29 cellular contexts compared by ENCODE assay signal in genomic region chr17:61470530-61471136, GRCh38. TPM values are rescaled to one million over a fixed set of nuclear protein-coding genes. Genes with fewer than 3 reads are reported as not detected.
DNase-seq lines count a peak whose midpoint lies in the region; ATAC-seq, FAIRE-seq and TF ChIP-seq lines count a peak whose summit lies in the region.
"Had no signal": no experiment of that assay in that cellular context is flagged by ENCODE, and none has a peak within 500 bp of the region (broad histone marks: within the 10 kb centered on the region; RNA-seq: fewer than 3 reads in every experiment).

No MANE protein-coding gene starts in this region.

- H3K36me3 ChIP-seq in HCT116 (ENCODE audit: control insufficient read depth in 1 of 2, insufficient read depth in 2 of 2, low read length in 2 of 2) (no peaks in the 10 kb centered on the region), osteoblast (ENCODE audit: insufficient read depth, low read length) (no peaks in the 10 kb centered on the region)
- H3K36me3 ChIP-seq: BLaER1 had no signal

- no peak overlapping the region for H3K27ac ChIP-seq in A549
- H3K27ac ChIP-seq in HCT116 (ENCODE audit: low read depth, low read length): no peak overlapping the region
- H3K27ac ChIP-seq in osteoblast (ENCODE audit: low read depth, low read length): no peak overlapping the region
- H3K27ac ChIP-seq: BLaER1, HL-60, SK-N-MC had no signal

- TF ChIP-seq EP300 in A549 (IDR thresholded peaks at IDR 0.05): no peak

- H3K27ac Mint-ChIP-seq in progenitor cell of endocrine pancreas (no peak overlapping the region), immature natural killer cell (no peak overlapping the region)
- H3K27ac Mint-ChIP-seq: T-helper 2 cell treated with Interferon-gamma antibody and Interleukin-4, amounts not matched to agents 5 μg/mL and 100 μg/mL, for 36 hours had no signal

- H3K9me3 ChIP-seq in A549 (no peaks in the 10 kb centered on the region), HCT116 (ENCODE audit: control insufficient read depth in 1 of 2, insufficient read depth in 1 of 2, low read depth in 1 of 2, low read length in 2 of 2) (no peaks in the 10 kb centered on the region), osteoblast (ENCODE audit: low read depth, low read length) (no peaks in the 10 kb centered on the region)
- H3K9me3 ChIP-seq: BLaER1 had no signal

- H3K9me3 Mint-ChIP-seq in progenitor cell of endocrine pancreas (ENCODE audit: low read depth): no peaks in the 10 kb centered on the region
- no peaks in the 10 kb centered on the region for H3K9me3 Mint-ChIP-seq in immature natural killer cell
- H3K9me3 Mint-ChIP-seq: T-helper 2 cell treated with Interferon-gamma antibody and Interleukin-4, amounts not matched to agents 5 μg/mL and 100 μg/mL, for 36 hours had no signal

- no peak for TF ChIP-seq CTCF in A549 (IDR thresholded peaks at IDR 0.05)
- peak in 2 of 3 experiments; percentile 38 to 40; a peak in 4 of 6 replicates for TF ChIP-seq CTCF in HCT116 (IDR thresholded peaks at IDR 0.05 in 2 of 3, conservative IDR thresholded peaks at IDR 0.05 in 1 of 3; ENCODE audit: borderline replicate concordance in 1 of 3, insufficient read depth in 1 of 3, low read depth in 2 of 3, low read length in 2 of 3)
- peak; percentile 16 for TF ChIP-seq CTCF in epithelial cell of esophagus (IDR thresholded peaks at IDR 0.05; ENCODE audit: insufficient read depth, low read depth, low read length, missing control alignments)
- TF ChIP-seq CTCF in osteoblast (IDR thresholded peaks at IDR 0.05; ENCODE audit: extremely low read depth, low read depth, low read length): no peak
- no peak for TF ChIP-seq CTCF in progenitor cell of endocrine pancreas (IDR thresholded peaks at IDR 0.05; ENCODE audit: unreplicated experiment)

- no peak for TF ChIP-seq POLR2A in A549 (IDR thresholded peaks at IDR 0.05; ENCODE audit: low read length)
- TF ChIP-seq POLR2A in HCT116 (IDR thresholded peaks at IDR 0.05; ENCODE audit: borderline replicate concordance, extremely low read depth, insufficient read depth, insufficient read length): no peak

- H3K4me1 ChIP-seq in A549: peaks cover 10% of the 10 kb centered on the region; the same call in 2 of the 3 replicates
- peaks cover 18 to 36% of the 10 kb centered on the region in 2 experiments for H3K4me1 ChIP-seq in HCT116 (ENCODE audit: control insufficient read depth in 1 of 2, insufficient read depth in 2 of 2, low read length in 2 of 2)
- H3K4me1 ChIP-seq in osteoblast (ENCODE audit: insufficient read depth, low read length): peaks cover 2% of the 10 kb centered on the region

- H3K9me2 ChIP-seq in HCT116 (ENCODE audit: insufficient read depth): no peaks in the 10 kb centered on the region

- H3K4me3 Mint-ChIP-seq in progenitor cell of endocrine pancreas (ENCODE audit: low read depth) (no peak overlapping the region), immature natural killer cell (no peak overlapping the region)
- H3K4me3 Mint-ChIP-seq: T-helper 2 cell treated with Interferon-gamma antibody and Interleukin-4, amounts not matched to agents 5 μg/mL and 100 μg/mL, for 36 hours had no signal

- H4K20me1 ChIP-seq in HCT116 (ENCODE audit: insufficient read depth) (no peaks in the 10 kb centered on the region), osteoblast (ENCODE audit: insufficient read depth, low read length) (no peaks in the 10 kb centered on the region)
- H4K20me1 ChIP-seq: BLaER1 had no signal

- WGBS in A549 (ENCODE audit: missing lambda C conversion rate): 91% methylated on average over 11 of the region's 11 CpGs

- TF ChIP-seq RAD21 in A549 (conservative IDR thresholded peaks at IDR 0.05 in 1 of 2, IDR thresholded peaks at IDR 0.05 in 1 of 2) (no peak), HCT116 (IDR thresholded peaks at IDR 0.05; ENCODE audit: low read depth) (no peak)

- FAIRE-seq in A549 (lab: Jason Lieb, UNC): no peak
- FAIRE-seq: GM19239, RCC 7860 had no signal

- peak; percentile 46 to 67; a peak in 4 of 6 replicates for ATAC-seq in A549
- ATAC-seq in HCT116: peak; percentile 40
- no peak for ATAC-seq in GM21619 (IDR thresholded peaks at IDR 0.05; ENCODE audit: unreplicated experiment)
- no peak for ATAC-seq in GM21526 (IDR thresholded peaks at IDR 0.05; ENCODE audit: low FRiP score, unreplicated experiment)

- no peak for DNase-seq in A549 (ENCODE audit: low read depth in 1 of 2, low spot score in 1 of 2)
- no peak for DNase-seq in HCT116 (ENCODE audit: low read depth, low spot score)
- DNase-seq in epithelial cell of esophagus (ENCODE audit: low read depth): no peak
- DNase-seq in osteoblast (ENCODE audit: insufficient read length, low spot score, missing footprints): peak; percentile 80
- no peak for DNase-seq in progenitor cell of endocrine pancreas (ENCODE audit: low spot score, unreplicated experiment)
- DNase-seq in immature natural killer cell: no peak
- DNase-seq: activated CD4-positive, alpha-beta T cell treated with anti-CD3 and anti-CD28 coated beads for 48 hours; activated naive CD4-positive, alpha-beta T cell treated with anti-CD3 and anti-CD28 coated beads, Interleukin-2, amount 50 U/mL, for 16 hours; activated T-cell treated with anti-CD3 and anti-CD28 coated beads, Interleukin-2, amount 50 U/mL, for 48 hours; amygdala; cortex of kidney; IMR-90; NCI-H1048; NCI-H187 treated with DMSO at 0.1 percent for 48 hours; NCI-H526; substantia nigra had no signal

- no peaks in the 10 kb centered on the region for H3K27me3 ChIP-seq in HCT116 (ENCODE audit: insufficient read depth, low read length)
- peaks cover 3% of the 10 kb centered on the region for H3K27me3 ChIP-seq in osteoblast (ENCODE audit: insufficient read depth, low read length)
- H3K27me3 ChIP-seq: BLaER1 had no signal

- peaks cover 74% of the 10 kb centered on the region for H3K27me3 Mint-ChIP-seq in progenitor cell of endocrine pancreas
- H3K27me3 Mint-ChIP-seq in immature natural killer cell (ENCODE audit: low read depth in 3 of 3): peaks cover 1 to 7% (median 7%) of the 10 kb centered on the region in 3 donors

- H2AFZ ChIP-seq in HCT116 (ENCODE audit: low read depth, low read length, poor library complexity, severe bottlenecking) (no peak overlapping the region), osteoblast (ENCODE audit: low read length) (no peak overlapping the region)

- no peaks in the 10 kb centered on the region for H3K36me3 Mint-ChIP-seq in progenitor cell of endocrine pancreas (ENCODE audit: insufficient read depth)
- H3K36me3 Mint-ChIP-seq in immature natural killer cell: no peaks in the 10 kb centered on the region

- no peak overlapping the region for H3K4me3 ChIP-seq in A549
- no peak overlapping the region for H3K4me3 ChIP-seq in HCT116 (replicated peaks in 1 of 2; ENCODE audit: low read depth in 1 of 2, low read length in 2 of 2)
- no peak overlapping the region for H3K4me3 ChIP-seq in epithelial cell of esophagus (ENCODE audit: low read length)
- no peak overlapping the region for H3K4me3 ChIP-seq in osteoblast (ENCODE audit: insufficient read depth, low read length)
- H3K4me3 ChIP-seq: BLaER1, SK-N-MC, smooth muscle cell had no signal

- CTCF ChIA-PET in A549 (lab: Yijun Ruan, JAX): interaction anchor here (0.6 to 5.5 kb wide), 6 partner anchors 8 to 63 kb away, joined by 3 to 25 read pairs (median 8); no protein-coding TSS in a partner anchor
- CTCF ChIA-PET in HCT116 (lab: Charles Lee): interaction anchor here (1.3 kb wide), 1 partner anchor 15 kb away, joined by 3 read pairs; no protein-coding TSS in a partner anchor

- intact Hi-C loops in HCT116 (cut with micrococcal nuclease): no loop called here

- H3K9ac ChIP-seq in HCT116 (ENCODE audit: low read length): no peak overlapping the region
- H3K9ac ChIP-seq: BLaER1 had no signal

- H3K4me2 ChIP-seq in A549 (no peak overlapping the region), HCT116 (ENCODE audit: low read length) (no peak overlapping the region), osteoblast (ENCODE audit: insufficient read depth, low read length) (no peak overlapping the region)
- H3K4me2 ChIP-seq: BLaER1, smooth muscle cell had no signal

- POLR2A ChIA-PET in A549 (lab: Yijun Ruan, JAX) (no interaction called here), HCT116 (lab: Charles Lee) (no interaction called here)

- RAD21 ChIA-PET in HCT116 (lab: Charles Lee; ENCODE audit: low non-redundant PET in 1 of 2, low total read pairs in 2 of 2, uncharacterized antibody in 2 of 2, unreplicated experiment in 2 of 2): no interaction called here

- H3K79me2 ChIP-seq in HCT116 (ENCODE audit: insufficient read depth, low read length) (no peaks in the 10 kb centered on the region), osteoblast (ENCODE audit: insufficient read depth, low read length) (no peaks in the 10 kb centered on the region)

- BruUV-seq in HCT116 (replicated peaks; lab: Mats Ljungman, UMichigan): no TSS peak

- H3K4me1 Mint-ChIP-seq in progenitor cell of endocrine pancreas (ENCODE audit: low read depth) (peaks cover 11% of the 10 kb centered on the region), immature natural killer cell (no peaks in the 10 kb centered on the region)

TF ChIP-seq in A549, 52 proteins besides CTCF, POLR2A, EP300 and RAD21 (continues in another document):
- no peak for TF ChIP-seq NFE2L2 (conservative IDR thresholded peaks at IDR 0.05; ENCODE audit: low read length)
- no peak for TF ChIP-seq MYC (IDR thresholded peaks at IDR 0.05; ENCODE audit: borderline replicate concordance, low read length)
- TF ChIP-seq CEBPB (IDR thresholded peaks at IDR 0.05): no peak
- TF ChIP-seq ZNF302 (CRISPR knock-in tag; IDR thresholded peaks at IDR 0.05): no peak
- no peak for TF ChIP-seq MAZ (IDR thresholded peaks at IDR 0.05; ENCODE audit: borderline replicate concordance, low read depth, low read length)
- no peak for TF ChIP-seq ZFP36 (IDR thresholded peaks at IDR 0.05; ENCODE audit: borderline replicate concordance, partially characterized antibody)

TF ChIP-seq in HCT116, 20 proteins besides CTCF, POLR2A, EP300 and RAD21 (continues in another document):
- TF ChIP-seq ZNF274 (IDR thresholded peaks at IDR 0.05; ENCODE audit: low read depth, low read length): no peak
- TF ChIP-seq, protein P1, sequence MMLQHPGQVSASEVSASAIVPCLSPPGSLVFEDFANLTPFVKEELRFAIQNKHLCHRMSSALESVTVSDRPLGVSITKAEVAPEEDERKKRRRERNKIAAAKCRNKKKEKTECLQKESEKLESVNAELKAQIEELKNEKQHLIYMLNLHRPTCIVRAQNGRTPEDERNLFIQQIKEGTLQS (IDR thresholded peaks at IDR 0.05): no peak

RNA-seq across cellular contexts. Expression of gene TBX4, which starts 18.4 kb away (rescaled TPM):
- polyA plus RNA-seq in A549 (2011; rRNA removed) (0.18 and 0.33 TPM in 2 replicates), A549 (2017; fragmentation: RNase III; extraction: RNeasy Plus Mini Kit Qiagen cat#74134 plus additional on column Dnase treatment) (0.14 to 0.25 TPM (median 0.17 TPM) in 3 replicates), immature natural killer cell (not detected)
- polyA plus RNA-seq in A549 (2012; cell fraction: cytosol; rRNA removed): 0.07 and 0.08 TPM in 2 replicates
- polyA plus RNA-seq in A549 (2012; cell fraction: nucleus; rRNA removed): 0.11 and 0.28 TPM in 2 replicates
- 0.17 TPM in 1 of 2 replicates, not detected in the other for polyA minus RNA-seq in A549 (2011; rRNA and poly(A)+ RNA removed)
- total RNA-seq in HCT116 (2021; ENCODE audit: unreplicated experiment) (0.27 TPM), osteoblast (0.59 TPM in 1 of 2 replicates, not detected in the other), progenitor cell of endocrine pancreas (not detected in 2 replicates)
- polyA plus RNA-seq in HCT116 (2012): 0.36 and 0.41 TPM in 2 replicates
- total RNA-seq: glomerular endothelial cell, IMR-90, kidney epithelial cell, lung microvascular endothelial cell, pulmonary artery endothelial cell had no signal

Comparison
In these comparisons a context has a peak if more than half of its experiments do, and no peak if none do; other contexts are left out.
1. ATAC-seq: peak in A549 (2 of 2) and HCT116 (single experiment); none in GM21619 (single experiment) and GM21526 (single experiment).
2. CTCF ChIP-seq: peak in HCT116 (2 of 3) and epithelial cell of esophagus (single experiment); none in A549 (single experiment), osteoblast (single experiment) and progenitor cell of endocrine pancreas (single experiment).
3. Of the 6 proteins assayed by ChIP-seq in both A549 and HCT116: peak only in A549: none; only in HCT116: CTCF; in both: none; in neither: 5.